8 cellular contexts compared by ENCODE assay signal in genomic region chr14:105313381-105314286, GRCh38. TPM values are rescaled to one million over a fixed set of nuclear protein-coding genes. Genes with fewer than 3 reads are reported as not detected.
DNase-seq lines count a peak whose midpoint lies in the region; ATAC-seq and TF ChIP-seq lines count a peak whose summit lies in the region.

No MANE protein-coding gene starts in this region.

- DNase-seq in NCI-H1417 (lab: John Stamatoyannopoulos, UW): peak in 2 of 3 experiments; percentile 32 to 89
- DNase-seq in NCI-H1417 treated with DMSO at 0.1 percent for 48 hours (lab: John Stamatoyannopoulos, UW): no peak
- DNase-seq in SJSA1 (ENCODE audit: low read depth in 1 of 2, low spot score in 2 of 2): peak; percentile 5 to 43
- DNase-seq in dermis blood vessel endothelial cell: peak; percentile 32
- DNase-seq in mesendoderm: no peak
- DNase-seq in upper lobe of right lung: no peak
- no peak for DNase-seq in SHP77 treated with DMSO at 0.1 percent for 48 hours (lab: John Stamatoyannopoulos, UW)

- H3K4me3 ChIP-seq in SJSA1 (peak overlapping the region; percentile 48), mesendoderm (ENCODE audit: low read length) (no peak overlapping the region), upper lobe of right lung (peak overlapping the region; percentile 59)

- H3K27me3 ChIP-seq in SJSA1 (replicated peaks): no peaks in the 10 kb centered on the region
- no peaks in the 10 kb centered on the region for H3K27me3 ChIP-seq in mesendoderm (ENCODE audit: insufficient read depth, low read length, poor library complexity)
- no peaks in the 10 kb centered on the region for H3K27me3 ChIP-seq in upper lobe of right lung

- H3K4me2 ChIP-seq in mesendoderm (ENCODE audit: low read length): peak overlapping the region; percentile 9

- H3K56ac ChIP-seq in mesendoderm (ENCODE audit: low read length): peak overlapping the region; percentile 68

- H3K79me1 ChIP-seq in mesendoderm (ENCODE audit: low read length): peaks cover 10% of the 10 kb centered on the region

- peak overlapping the region; percentile 32; the same call in 1 of the 2 replicates for H3K27ac ChIP-seq in SJSA1
- H3K27ac ChIP-seq in mesendoderm (ENCODE audit: low read depth, low read length): no peak overlapping the region
- H3K27ac ChIP-seq in upper lobe of right lung: peak overlapping the region; percentile 90

- H4K8ac ChIP-seq in mesendoderm (ENCODE audit: low read depth, low read length): no peak overlapping the region

- peak overlapping the region; percentile 82 for H3K4ac ChIP-seq in mesendoderm (ENCODE audit: low read depth, low read length)

- H3K36me3 ChIP-seq in SJSA1 (no peaks in the 10 kb centered on the region), mesendoderm (ENCODE audit: control insufficient read depth, insufficient read depth, low read length) (no peaks in the 10 kb centered on the region), upper lobe of right lung (no peaks in the 10 kb centered on the region)

- TF ChIP-seq CTCF in upper lobe of right lung (IDR thresholded peaks at IDR 0.05): no peak

- peak overlapping the region; percentile 45 for H3K9ac ChIP-seq in mesendoderm (ENCODE audit: low read length)

- WGBS in mesendoderm (ENCODE audit: extremely low coverage, insufficient coverage, low lambda C conversion rate): no CpG with 5 or more reads among the region's 48 CpGs

- H3K79me2 ChIP-seq in mesendoderm (ENCODE audit: control insufficient read depth, insufficient read depth, low read length): peaks cover 15% of the 10 kb centered on the region

- intact Hi-C loops in upper lobe of right lung (cut with DNase I): no loop called here

- H2BK15ac ChIP-seq in mesendoderm (replicated peaks; ENCODE audit: low read depth): no peak overlapping the region

- no peak overlapping the region for H2AK5ac ChIP-seq in mesendoderm (ENCODE audit: low read length)

- H3K23ac ChIP-seq in mesendoderm (ENCODE audit: low read length): no peak overlapping the region

- H4K5ac ChIP-seq in mesendoderm (ENCODE audit: low read length): no peak overlapping the region

- ATAC-seq in HG03025 (IDR thresholded peaks at IDR 0.05; ENCODE audit: low FRiP score, unreplicated experiment) (peak; percentile 7), upper lobe of right lung (peak; percentile 24)

- H2BK5ac ChIP-seq in mesendoderm (ENCODE audit: low read length): no peak overlapping the region

- H3K18ac ChIP-seq in mesendoderm (ENCODE audit: low read length): peak overlapping the region; percentile 84

- H3K9me3 ChIP-seq in SJSA1 (replicated peaks) (no peaks in the 10 kb centered on the region), upper lobe of right lung (no peaks in the 10 kb centered on the region)

- H3K4me1 ChIP-seq in SJSA1 (replicated peaks) (peaks cover 17% of the 10 kb centered on the region), mesendoderm (ENCODE audit: control insufficient read depth, low read depth, low read length) (peaks cover 3% of the 10 kb centered on the region), upper lobe of right lung (peaks cover 30% of the 10 kb centered on the region)

- no peak overlapping the region for H2BK120ac ChIP-seq in mesendoderm (ENCODE audit: low read depth, low read length)

RNA-seq across cellular contexts. Expression of gene PACS2, which starts 0.9 kb away (rescaled TPM):
- total RNA-seq in SJSA1 (2014; rRNA removed; shearing (Covaris generic)): 17.1 and 27.3 TPM in 2 replicates
- total RNA-seq in dermis blood vessel endothelial cell (63.6 and 74.0 TPM in 2 replicates), upper lobe of right lung (86.6 TPM)
- polyA plus RNA-seq in mesendoderm (2013, experiment 1 of 2): 22.8 TPM
- polyA plus RNA-seq in mesendoderm (2013, experiment 2 of 2): 23.4 TPM

RNA-seq across cellular contexts. Expression of gene BRF1, which starts 12.8 kb away (rescaled TPM):
- 29.9 and 35.8 TPM in 2 replicates for total RNA-seq in SJSA1 (2014; rRNA removed; shearing (Covaris generic))
- 56.5 and 71.5 TPM in 2 replicates for total RNA-seq in dermis blood vessel endothelial cell
- 7.2 TPM for polyA plus RNA-seq in mesendoderm (2013, experiment 1 of 2)
- polyA plus RNA-seq in mesendoderm (2013, experiment 2 of 2): 7.2 TPM
- 31.2 TPM for total RNA-seq in upper lobe of right lung

Comparison
In these comparisons a context has a peak if more than half of its experiments do, and no peak if none do; other contexts are left out.
1. DNase-seq: peak in NCI-H1417 (2 of 3), SJSA1 (2 of 2) and dermis blood vessel endothelial cell (single experiment); none in NCI-H1417 treated with DMSO at 0.1 percent for 48 hours (single experiment), mesendoderm (single experiment), upper lobe of right lung (single experiment) and SHP77 treated with DMSO at 0.1 percent for 48 hours (single experiment).